ENCODE assay signal across 8 cellular contexts in the genomic region with DNA sequence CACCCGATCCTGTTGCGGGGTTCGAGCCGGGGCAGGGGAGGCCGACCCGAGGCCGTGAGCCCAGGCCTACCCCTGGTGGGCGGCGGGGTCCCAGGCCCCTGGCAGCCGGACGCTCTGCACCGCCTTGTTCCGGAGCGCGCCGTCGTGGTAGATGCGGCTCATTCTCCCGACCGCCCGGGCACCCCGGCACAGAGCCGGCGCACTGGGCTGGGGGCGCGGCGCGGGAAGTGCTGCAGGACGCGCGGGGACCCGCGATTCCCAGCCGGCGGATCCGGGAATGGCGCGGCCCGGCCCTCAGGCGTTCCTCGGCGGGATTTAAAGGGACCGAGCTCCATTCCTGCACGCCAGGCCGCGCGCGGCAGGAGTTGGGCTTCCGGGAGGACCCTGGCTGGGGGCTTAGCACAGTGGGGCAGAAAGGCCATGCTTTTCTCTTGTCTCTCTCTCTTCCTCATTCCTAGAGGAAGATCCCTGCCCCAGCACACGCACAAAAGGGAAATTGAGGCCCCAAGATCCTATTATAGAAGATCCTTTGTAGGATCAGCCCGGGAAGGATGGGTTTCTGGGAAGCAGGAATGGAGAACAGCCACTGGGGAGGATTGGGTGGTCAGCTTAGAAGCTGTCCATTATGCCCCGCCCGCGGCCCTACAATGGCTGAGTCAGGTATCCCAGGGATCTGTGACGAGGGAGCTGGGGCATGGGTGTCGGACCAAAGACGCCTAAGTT. TPM values are rescaled to one million over a fixed set of nuclear protein-coding genes. Genes with fewer than 3 reads are reported as not detected.
DNase-seq lines count a peak whose midpoint lies in the region; TF ChIP-seq lines count a peak whose summit lies in the region.

A gene (minus strand): TSS at position 279 of the 723 bp plus-strand sequence. CDS start 117 bp downstream, at position 162.

- peak within 1 kb of the TSS; percentile 81 to 83 for H3K27ac ChIP-seq in uterus

- TF ChIP-seq CTCF in WI38 (IDR thresholded peaks at IDR 0.05; ENCODE audit: low read depth, low read length) = no peak
- no peak for TF ChIP-seq CTCF in fibroblast of pulmonary artery (IDR thresholded peaks at IDR 0.05; ENCODE audit: low read length, missing control alignments)
- TF ChIP-seq CTCF in uterus (IDR thresholded peaks at IDR 0.05) = peak in 1 of 4 experiments; percentile 18

- H3K4me3 ChIP-seq in H7 (ENCODE audit: insufficient read depth, low read depth, low read length) (peak within 1 kb of the TSS; percentile 55), WI38 (ENCODE audit: low read depth, low read length) (peak within 1 kb of the TSS; percentile 70), fibroblast of pulmonary artery (replicated peaks; ENCODE audit: low read depth, low read length) (peak within 1 kb of the TSS; percentile 72), uterus (peak within 1 kb of the TSS; percentile 66 to 84)

- DNase-seq in 8988T = peak; percentile 51
- peak; percentile 88 for DNase-seq in H7
- DNase-seq in fibroblast of pulmonary artery (ENCODE audit: low read depth) = peak; percentile 41
- peak; percentile 62 for DNase-seq in myocyte (ENCODE audit: low read depth)
- peak; percentile 30 to 54 for DNase-seq in uterus
- no peak for DNase-seq in stimulated activated CD4-positive, alpha-beta T cell treated with anti-CD3 and anti-CD28 coated beads, Interleukin-1b, Interleukin-23, amount 100 ng/mL, for 48 hours
- no peak for DNase-seq in stimulated activated CD4-positive, alpha-beta T cell treated with anti-CD3 and anti-CD28 coated beads, Interleukin-2, amount 100 ng/mL, for 48 hours

- H3K4me1 ChIP-seq in uterus = peaks cover 0 to 4% of the 10 kb centered on the region in 2 donors

- H3K36me3 ChIP-seq in H7 (replicated peaks; ENCODE audit: control insufficient read depth, insufficient read depth, low read length) = no peaks in the 10 kb centered on the region
- no peaks in the 10 kb centered on the region for H3K36me3 ChIP-seq in uterus

- no peaks in the 10 kb centered on the region for H3K9me3 ChIP-seq in uterus

- intact Hi-C loops in uterus (cut with DNase I; ENCODE audit: low total_unique reads) = no loop called here

- H3K27me3 ChIP-seq in H7 (ENCODE audit: control insufficient read depth, insufficient read depth, low read length) (peaks cover 9% of the 10 kb centered on the region; the same call in 1 of the 2 replicates), uterus (no peaks in the 10 kb centered on the region)

- no peak for TF ChIP-seq POLR2A in uterus (IDR thresholded peaks at IDR 0.05)

RNA-seq across cellular contexts. Expression of the gene that starts here (rescaled TPM):
- 2.1 and 2.6 TPM in 2 replicates for total RNA-seq in H7 (2014; rRNA removed; shearing (Covaris generic))
- total RNA-seq in myocyte (5.4 and 5.6 TPM in 2 replicates), uterus (10 to 100 TPM in 3 of 4 donors, 1 to 10 TPM in 1; 8.2 to 32.8 (median 20.7) TPM)
- 8.5 TPM for polyA plus RNA-seq in myocyte (2012)

Comparison
In these comparisons a context has a peak if more than half of its experiments do, and no peak if none do; other contexts are left out.
1. DNase-seq: peak in 8988T (single experiment), H7 (single experiment), fibroblast of pulmonary artery (single experiment), myocyte (single experiment) and uterus (2 of 2); none in stimulated activated CD4-positive, alpha-beta T cell treated with anti-CD3 and anti-CD28 coated beads, Interleukin-1b, Interleukin-23, amount 100 ng/mL, for 48 hours (single experiment) and stimulated activated CD4-positive, alpha-beta T cell treated with anti-CD3 and anti-CD28 coated beads, Interleukin-2, amount 100 ng/mL, for 48 hours (0 of 2).
2. Peak in every context shown above with its lines, with median percentiles within 50 percentile points of each other: H3K4me3 ChIP-seq.